Comparison of ENCODE assay signal across 20 cellular contexts in genomic region chr1:13781228-13781627, GRCh38.
A peak's percentile ranks its signal among the peaks of the same experiment; 100 is the strongest.
DNase-seq lines count a peak whose midpoint lies in the region; ATAC-seq and TF ChIP-seq lines count a peak whose summit lies in the region.
"Had no signal": no experiment of that assay in that cellular context is flagged by ENCODE, and none has a peak within 500 bp of the region (broad histone marks: within the 10 kb centered on the region; RNA-seq: fewer than 3 reads in every experiment).

No MANE protein-coding gene starts in this region.

- in situ Hi-C loops in Panc1 (cut with HindIII; ENCODE audit: low pct_unique_long_range_greater_than_20kb, low sequenced_read_pairs): no loop called here

- no peak for DNase-seq in activated CD4-positive, alpha-beta T cell treated with anti-CD3 and anti-CD28 coated beads, Interleukin-2, amount 10 ng/mL, durations not matched to agents 24 days and 14 days
- no peak for DNase-seq in activated CD4-positive, alpha-beta T cell treated with anti-CD3 and anti-CD28 coated beads for 1 hour
- DNase-seq in Panc1 (ENCODE audit: low read depth, low spot score) (no peak), osteocyte (ENCODE audit: extremely low spot score, unreplicated experiment) (no peak), NCI-H1436 treated with DMSO at 0.1 percent for 48 hours (lab: John Stamatoyannopoulos, UW) (no peak)
- DNase-seq in central memory CD8-positive, alpha-beta T cell (ENCODE audit: low spot score in 2 of 2): no peak
- DNase-seq in stimulated activated CD4-positive, alpha-beta T cell treated with anti-CD3 and anti-CD28 coated beads, Interleukin-15, amount 100 ng/mL, for 24 hours: no peak
- DNase-seq: 8988T; activated CD4-positive, CD25-positive, alpha-beta regulatory T cell; activated gamma-delta T cell treated with Interleukin-2 at 50 U/mL for 16 hours; body of pancreas; colonic mucosa; left ventricle myocardium superior; NCI-H1092 treated with DMSO at 0.1 percent for 48 hours; NCI-H2081; NCI-H446 treated with DMSO at 0.1 percent for 48 hours; RPMI8226; spleen had no signal

- CTCF ChIA-PET in Panc1 (lab: Charles Lee): no interaction called here

- H3K27ac Mint-ChIP-seq in activated CD4-positive, alpha-beta T cell treated with anti-CD3 and anti-CD28 coated beads, Interleukin-2, amount 10 ng/mL, durations not matched to agents 24 days and 14 days: peak overlapping the region; percentile 80
- peak overlapping the region; percentile 79 for H3K27ac Mint-ChIP-seq in central memory CD8-positive, alpha-beta T cell (ENCODE audit: low read depth)
- H3K27ac Mint-ChIP-seq in osteocyte (ENCODE audit: unreplicated experiment): peak overlapping the region; percentile 76

- no peak for ATAC-seq in Panc1
- no peak for ATAC-seq in central memory CD8-positive, alpha-beta T cell (replicated peaks; ENCODE audit: extremely low read depth, poor library complexity, severe bottlenecking)
- no peak for ATAC-seq in HG02763 (IDR thresholded peaks at IDR 0.05; ENCODE audit: unreplicated experiment)
- ATAC-seq: body of pancreas had no signal

- H3K9me3 ChIP-seq in Panc1 (ENCODE audit: control insufficient read depth, insufficient read depth, low read depth, low read length): no peaks in the 10 kb centered on the region
- H3K9me3 ChIP-seq: body of pancreas, colonic mucosa, neutrophil, spleen had no signal

- H3K4me1 Mint-ChIP-seq in activated CD4-positive, alpha-beta T cell treated with anti-CD3 and anti-CD28 coated beads, Interleukin-2, amount 10 ng/mL, durations not matched to agents 24 days and 14 days: peaks cover 38% of the 10 kb centered on the region
- H3K4me1 Mint-ChIP-seq in central memory CD8-positive, alpha-beta T cell: peaks cover 51% of the 10 kb centered on the region
- H3K4me1 Mint-ChIP-seq in osteocyte (ENCODE audit: unreplicated experiment): peaks cover 53% of the 10 kb centered on the region

- no peaks in the 10 kb centered on the region for H3K27me3 Mint-ChIP-seq in activated CD4-positive, alpha-beta T cell treated with anti-CD3 and anti-CD28 coated beads, Interleukin-2, amount 10 ng/mL, durations not matched to agents 24 days and 14 days
- H3K27me3 Mint-ChIP-seq in central memory CD8-positive, alpha-beta T cell: no peaks in the 10 kb centered on the region
- H3K27me3 Mint-ChIP-seq in osteocyte (ENCODE audit: unreplicated experiment): no peaks in the 10 kb centered on the region

- H3K27me3 ChIP-seq in Panc1 (ENCODE audit: control insufficient read depth, insufficient read depth, low read length): no peaks in the 10 kb centered on the region
- H3K27me3 ChIP-seq: body of pancreas, colonic mucosa, neutrophil, spleen had no signal

- POLR2A ChIA-PET in Panc1 (lab: Charles Lee): no interaction called here

- no peak overlapping the region for H3K27ac ChIP-seq in Panc1 (ENCODE audit: low read length)
- H3K27ac ChIP-seq: body of pancreas, colonic mucosa, neutrophil had no signal

- intact Hi-C loops in activated CD4-positive, alpha-beta T cell treated with anti-CD3 and anti-CD28 coated beads, Interleukin-2, amount 10 ng/mL, durations not matched to agents 24 days and 14 days (cut with micrococcal nuclease): no loop called here
- intact Hi-C loops in Panc1 (cut with micrococcal nuclease; ENCODE audit: unreplicated experiment): no loop called here

- no peak for TF ChIP-seq CTCF in Panc1 (IDR thresholded peaks at IDR 0.05)
- TF ChIP-seq CTCF in osteocyte (IDR thresholded peaks at IDR 0.05): no peak

- no peak overlapping the region for H3K4me3 Mint-ChIP-seq in activated CD4-positive, alpha-beta T cell treated with anti-CD3 and anti-CD28 coated beads, Interleukin-2, amount 10 ng/mL, durations not matched to agents 24 days and 14 days
- H3K4me3 Mint-ChIP-seq in central memory CD8-positive, alpha-beta T cell: no peak overlapping the region
- no peak overlapping the region for H3K4me3 Mint-ChIP-seq in osteocyte (ENCODE audit: unreplicated experiment)

- no peaks in the 10 kb centered on the region for H3K9me3 Mint-ChIP-seq in activated CD4-positive, alpha-beta T cell treated with anti-CD3 and anti-CD28 coated beads, Interleukin-2, amount 10 ng/mL, durations not matched to agents 24 days and 14 days
- H3K9me3 Mint-ChIP-seq in central memory CD8-positive, alpha-beta T cell: no peaks in the 10 kb centered on the region
- no peaks in the 10 kb centered on the region for H3K9me3 Mint-ChIP-seq in osteocyte (ENCODE audit: unreplicated experiment)

- peaks cover 64% of the 10 kb centered on the region for H3K36me3 Mint-ChIP-seq in activated CD4-positive, alpha-beta T cell treated with anti-CD3 and anti-CD28 coated beads, Interleukin-2, amount 10 ng/mL, durations not matched to agents 24 days and 14 days (ENCODE audit: low read depth)
- H3K36me3 Mint-ChIP-seq in central memory CD8-positive, alpha-beta T cell (ENCODE audit: insufficient read depth): peaks cover 72% of the 10 kb centered on the region
- peaks cover 41% of the 10 kb centered on the region for H3K36me3 Mint-ChIP-seq in osteocyte (ENCODE audit: unreplicated experiment)

- H3K4me3 ChIP-seq in Panc1 (ENCODE audit: low read depth in 2 of 2, low read length in 2 of 2): no peak overlapping the region
- H3K4me3 ChIP-seq: body of pancreas, colonic mucosa, spleen had no signal

- no peaks in the 10 kb centered on the region for H3K4me1 ChIP-seq in Panc1 (ENCODE audit: control insufficient read depth, insufficient read depth, low read length)
- H3K4me1 ChIP-seq: body of pancreas, colonic mucosa had no signal

- peaks cover 15% of the 10 kb centered on the region; the same call in 1 of the 2 replicates for H3K36me3 ChIP-seq in Panc1 (ENCODE audit: control insufficient read depth, insufficient read depth, low read length)

- TSS peak; percentile 22 for BruUV-seq in Panc1 (replicated peaks; lab: Mats Ljungman, UMichigan)
